In the genomic region with DNA sequence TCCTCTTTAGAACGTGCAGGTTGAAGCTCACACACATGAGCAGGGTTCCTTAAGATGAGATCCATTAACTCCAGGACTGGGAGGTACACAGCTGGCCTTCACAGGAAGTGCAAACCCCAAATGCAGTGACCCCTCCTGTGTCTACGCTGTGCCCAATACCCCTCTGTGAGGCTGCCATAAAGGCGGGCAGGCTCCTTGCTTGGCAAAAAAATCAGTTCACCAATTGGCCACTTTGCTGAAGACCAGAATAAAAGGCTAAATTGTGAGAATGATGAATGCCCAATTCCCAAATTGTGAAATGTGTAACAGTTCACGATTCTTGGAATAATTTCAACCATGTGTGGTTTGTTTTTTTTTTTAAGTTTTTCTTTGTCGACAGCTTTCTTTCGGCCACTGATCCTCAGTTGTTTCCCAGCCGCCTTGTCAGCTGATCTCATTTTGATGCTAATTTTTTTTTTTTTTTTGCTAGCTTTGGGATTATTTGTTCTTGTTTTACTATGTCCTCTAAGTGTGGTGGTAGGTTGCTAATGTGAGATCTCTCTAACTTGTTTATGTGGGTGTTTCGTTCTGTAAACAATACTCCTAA, we compare ENCODE assay signal across 19 cellular contexts.
A peak's percentile ranks its signal among the peaks of the same experiment; 100 is the strongest.
DNase-seq lines count a peak whose midpoint lies in the region; ATAC-seq and TF ChIP-seq lines count a peak whose summit lies in the region.
"Had no signal": no experiment of that assay in that cellular context is flagged by ENCODE, and none has a peak within 500 bp of the region (broad histone marks: within the 10 kb centered on the region; RNA-seq: fewer than 3 reads in every experiment).

No MANE protein-coding gene starts in this region.

- H3K36me3 Mint-ChIP-seq in Calu3 (ENCODE audit: insufficient read depth, unreplicated experiment), result no peaks in the 10 kb centered on the region
- H3K36me3 Mint-ChIP-seq: CD14-positive monocyte had no signal

- H3K4me2 ChIP-seq in mesenchymal stem cell (ENCODE audit: low read length, poor library complexity, severe bottlenecking), result no peak overlapping the region

- TF ChIP-seq CTCF in left ventricle myocardium inferior (IDR thresholded peaks at IDR 0.05; ENCODE audit: borderline replicate concordance) (no peak), choroid plexus epithelial cell (conservative IDR thresholded peaks at IDR 0.05; ENCODE audit: low read depth, low read length) (no peak), Calu3 (IDR thresholded peaks at IDR 0.05; ENCODE audit: unreplicated experiment) (no peak)

- BruUV-seq in Calu3 (replicated peaks; lab: Mats Ljungman, UMichigan), result no TSS peak

- WGBS in mesenchymal stem cell, result 71% methylated on average over 8 of the region's 8 CpGs

- no peak for DNase-seq in Right ventricle myocardium superior
- DNase-seq in left ventricle myocardium inferior, result no peak
- peak; percentile 35 for DNase-seq in choroid plexus epithelial cell (ENCODE audit: low read depth)
- DNase-seq in mesenchymal stem cell, result peak; percentile 25
- DNase-seq in Calu3, result no peak
- no peak for DNase-seq in activated gamma-delta T cell (lab: John Stamatoyannopoulos, UW)
- no peak for DNase-seq in NCI-H1048 (lab: John Stamatoyannopoulos, UW)
- no peak for DNase-seq in NCI-H2081 (lab: John Stamatoyannopoulos, UW)
- DNase-seq: COR-L47, HFFc6, NCI-H1105, NCI-H187 treated with DMSO at 0.1 percent for 48 hours, NCI-H2171, NCI-H82, Peyer's patch, SHP77 treated with DMSO at 0.1 percent for 48 hours had no signal

- H3K79me1 ChIP-seq in mesenchymal stem cell (replicated peaks; ENCODE audit: low read length, poor library complexity, severe bottlenecking), result no peaks in the 10 kb centered on the region

- peak overlapping the region; percentile 20 for H3K9ac ChIP-seq in mesenchymal stem cell (ENCODE audit: low read length)

- no peaks in the 10 kb centered on the region for H3K9me3 Mint-ChIP-seq in Calu3 (ENCODE audit: low read depth, unreplicated experiment)

- H3K23ac ChIP-seq in mesenchymal stem cell (ENCODE audit: low read length in 2 of 2), result no peak overlapping the region

- peak overlapping the region in 1 of 2 experiments; percentile 48 for H3K18ac ChIP-seq in mesenchymal stem cell (ENCODE audit: low read depth in 1 of 2, low read length in 2 of 2)

- no peak overlapping the region for H3K14ac ChIP-seq in mesenchymal stem cell (ENCODE audit: low read length in 2 of 2)

- H3K4me3 ChIP-seq in left ventricle myocardium inferior (no peak overlapping the region), choroid plexus epithelial cell (ENCODE audit: low read depth, low read length) (no peak overlapping the region), mesenchymal stem cell (ENCODE audit: insufficient read depth in 1 of 2, low read depth in 1 of 2, low read length in 2 of 2) (no peak overlapping the region)
- H3K4me3 ChIP-seq: K562, Peyer's patch had no signal

- CTCF ChIA-PET in Calu3 (lab: Charles Lee), result interaction anchor here (0.6 to 1.1 kb wide), 3 partner anchors 15 to 321 kb away, joined by 3 to 5 read pairs (median 5); no protein-coding TSS in a partner anchor

- H3K27me3 ChIP-seq in left ventricle myocardium inferior (ENCODE audit: low read depth), result peaks cover 5% of the 10 kb centered on the region
- peaks cover 0 to 13% of the 10 kb centered on the region in 2 experiments for H3K27me3 ChIP-seq in mesenchymal stem cell (ENCODE audit: control insufficient read depth in 1 of 2, insufficient read depth in 1 of 2, low read length in 2 of 2)
- H3K27me3 ChIP-seq: Peyer's patch had no signal

- no peak overlapping the region for H3K4me3 Mint-ChIP-seq in Calu3 (ENCODE audit: low read depth, unreplicated experiment)
- H3K4me3 Mint-ChIP-seq: CD14-positive monocyte, HFFc6 had no signal

- no peak overlapping the region for H3K4ac ChIP-seq in mesenchymal stem cell (ENCODE audit: low read depth in 1 of 2, low read length in 2 of 2)

- no peak overlapping the region for H2BK5ac ChIP-seq in mesenchymal stem cell (ENCODE audit: low read depth, low read length, poor library complexity, severe bottlenecking)

- no peak overlapping the region for H2AFZ ChIP-seq in mesenchymal stem cell (ENCODE audit: low read depth, low read length)

- H4K91ac ChIP-seq in mesenchymal stem cell (ENCODE audit: low read length), result no peak overlapping the region

- H2BK120ac ChIP-seq in mesenchymal stem cell (ENCODE audit: low read depth, low read length), result no peak overlapping the region

- no peak overlapping the region for H2AK5ac ChIP-seq in mesenchymal stem cell (ENCODE audit: low read length, severe bottlenecking)

- H2BK12ac ChIP-seq in mesenchymal stem cell (ENCODE audit: low read length in 2 of 2), result no peak overlapping the region

- no peaks in the 10 kb centered on the region for H3K4me1 Mint-ChIP-seq in Calu3 (ENCODE audit: low read depth, unreplicated experiment)

- H3K4me1 ChIP-seq in left ventricle myocardium inferior (no peaks in the 10 kb centered on the region), mesenchymal stem cell (ENCODE audit: control insufficient read depth, insufficient read depth, low read depth, low read length) (no peaks in the 10 kb centered on the region)
- H3K4me1 ChIP-seq: Peyer's patch had no signal

- H3K27ac Mint-ChIP-seq in Calu3 (ENCODE audit: unreplicated experiment), result no peak overlapping the region
- H3K27ac Mint-ChIP-seq: CD14-positive monocyte, HFFc6 had no signal

- peaks cover 9% of the 10 kb centered on the region for H3K27me3 Mint-ChIP-seq in Calu3 (ENCODE audit: unreplicated experiment)

- H3K9me3 ChIP-seq in left ventricle myocardium inferior (replicated peaks) (peaks cover 8% of the 10 kb centered on the region), mesenchymal stem cell (ENCODE audit: control insufficient read depth, low read length) (no peaks in the 10 kb centered on the region)
- H3K9me3 ChIP-seq: Peyer's patch had no signal

- H4K8ac ChIP-seq in mesenchymal stem cell (ENCODE audit: low read length), result no peak overlapping the region

- ATAC-seq in Right ventricle myocardium superior (ENCODE audit: poor library complexity), result peak; percentile 82
- ATAC-seq: K562 had no signal

- intact Hi-C loops in Right ventricle myocardium superior (cut with DNase I), result no loop called here
- intact Hi-C loops in left ventricle myocardium inferior (cut with micrococcal nuclease), result no loop called here
- intact Hi-C loops in Calu3 (cut with micrococcal nuclease; ENCODE audit: unreplicated experiment), result no loop called here

- H3K27ac ChIP-seq in left ventricle myocardium inferior (replicated peaks), result no peak overlapping the region
- H3K27ac ChIP-seq in mesenchymal stem cell (ENCODE audit: low read length, poor library complexity, severe bottlenecking), result no peak overlapping the region
- H3K27ac ChIP-seq: HL-60 had no signal

- H2BK15ac ChIP-seq in mesenchymal stem cell (ENCODE audit: low read depth, poor library complexity, severe bottlenecking), result no peak overlapping the region

- H3K36me3 ChIP-seq in left ventricle myocardium inferior (no peaks in the 10 kb centered on the region), mesenchymal stem cell (ENCODE audit: control insufficient read depth in 1 of 2, insufficient read depth in 2 of 2, low read depth in 1 of 2, low read length in 2 of 2) (no peaks in the 10 kb centered on the region)
- H3K36me3 ChIP-seq: Peyer's patch had no signal

Comparison
In these comparisons a context has a peak if more than half of its experiments do, and no peak if none do; other contexts are left out.
1. DNase-seq: peak in choroid plexus epithelial cell (single experiment) and mesenchymal stem cell (single experiment); none in Right ventricle myocardium superior (single experiment), left ventricle myocardium inferior (single experiment), Calu3 (single experiment), activated gamma-delta T cell (single experiment), NCI-H1048 (single experiment) and NCI-H2081 (0 of 2).